ENCODE assay signal across 9 cellular contexts in the genomic region with DNA sequence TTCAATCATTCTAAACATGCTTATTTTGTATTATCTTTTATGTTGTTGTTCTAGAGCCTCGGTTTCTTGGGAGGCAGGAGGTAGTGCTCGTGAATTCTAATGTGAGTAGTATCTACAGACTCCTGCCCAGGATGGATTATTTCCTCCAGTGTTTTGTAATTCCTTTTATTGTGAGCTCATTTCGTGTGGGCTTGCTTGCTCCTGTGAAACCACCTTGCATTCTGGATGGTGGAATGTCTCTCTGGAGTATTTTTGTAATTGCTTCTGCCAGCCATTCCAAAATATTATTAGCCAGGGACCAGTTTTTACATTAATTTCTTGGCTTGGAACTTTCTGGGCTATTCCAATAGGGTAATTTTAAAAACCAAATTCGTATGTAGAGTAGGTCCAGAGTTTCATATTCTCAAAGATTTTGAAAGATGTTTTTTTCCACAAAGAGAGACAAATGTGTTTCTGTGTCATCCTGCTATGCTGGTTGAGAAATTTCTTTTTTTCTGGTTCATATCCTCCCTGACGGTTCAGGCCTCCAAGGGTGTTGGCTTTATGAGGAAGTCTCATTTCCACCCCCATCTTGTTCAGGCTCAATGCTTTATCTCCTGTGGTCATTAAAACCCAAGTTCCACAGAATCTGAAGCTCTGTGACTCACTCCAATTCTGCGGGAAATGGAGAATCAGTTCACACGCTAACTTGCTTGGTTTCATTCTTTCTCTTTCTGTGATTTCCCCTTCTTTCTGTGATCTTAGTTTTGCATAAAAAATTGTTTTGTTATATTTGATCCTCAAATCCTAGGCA. TPM values are rescaled to one million over a fixed set of nuclear protein-coding genes. Genes with fewer than 3 reads are reported as not detected.
DNase-seq lines count a peak whose midpoint lies in the region; ATAC-seq and TF ChIP-seq lines count a peak whose summit lies in the region.
"Had no signal": no experiment of that assay in that cellular context is flagged by ENCODE, and none has a peak within 500 bp of the region (broad histone marks: within the 10 kb centered on the region; RNA-seq: fewer than 3 reads in every experiment).

No MANE protein-coding gene starts in this region.

- no peak for TF ChIP-seq CTCF in AG09309 (IDR thresholded peaks at IDR 0.05; ENCODE audit: control insufficient read depth, insufficient read depth, low read depth, low read length, missing control alignments)

- H3K9me3 ChIP-seq in naive thymus-derived CD4-positive, alpha-beta T cell (ENCODE audit: control insufficient read depth in 2 of 3, low read length in 3 of 3): no peaks in the 10 kb centered on the region

- no peaks in the 10 kb centered on the region for H3K36me3 ChIP-seq in naive thymus-derived CD4-positive, alpha-beta T cell (ENCODE audit: control insufficient read depth in 2 of 3, insufficient read depth in 3 of 3, low read length in 3 of 3)

- H3K27me3 Mint-ChIP-seq in naive thymus-derived CD4-positive, alpha-beta T cell: peaks cover 0 to 7% (median 0%) of the 10 kb centered on the region in 5 donors

- peak overlapping the region in 1 of 10 donors; percentile 56 for H3K4me3 Mint-ChIP-seq in naive thymus-derived CD4-positive, alpha-beta T cell

- intact Hi-C loops in naive thymus-derived CD4-positive, alpha-beta T cell (cut with micrococcal nuclease): no loop called here

- H3K9me3 Mint-ChIP-seq in naive thymus-derived CD4-positive, alpha-beta T cell: no peaks in the 10 kb centered on the region

- H3K27me3 ChIP-seq in naive thymus-derived CD4-positive, alpha-beta T cell (ENCODE audit: control insufficient read depth in 2 of 2, insufficient read depth in 2 of 2, low read length in 2 of 2): no peaks in the 10 kb centered on the region

- POLR2A ChIA-PET in naive thymus-derived CD4-positive, alpha-beta T cell (lab: Charles Lee): no interaction called here

- peak; percentile 56 for ATAC-seq in HG03432 (IDR thresholded peaks at IDR 0.05; ENCODE audit: unreplicated experiment)
- ATAC-seq in naive thymus-derived CD4-positive, alpha-beta T cell: peak; percentile 55

- CTCF ChIA-PET in naive thymus-derived CD4-positive, alpha-beta T cell (lab: Charles Lee): no interaction called here

- no peaks in the 10 kb centered on the region for H3K4me1 ChIP-seq in naive thymus-derived CD4-positive, alpha-beta T cell (ENCODE audit: control insufficient read depth in 2 of 2, insufficient read depth in 2 of 2, low read length in 2 of 2)

- peak overlapping the region in 1 of 9 donors; percentile 70 for H3K27ac Mint-ChIP-seq in naive thymus-derived CD4-positive, alpha-beta T cell

- peaks cover 0 to 15% (median 0%) of the 10 kb centered on the region in 7 donors for H3K4me1 Mint-ChIP-seq in naive thymus-derived CD4-positive, alpha-beta T cell

- no peak overlapping the region for H3K27ac ChIP-seq in naive thymus-derived CD4-positive, alpha-beta T cell (ENCODE audit: low read depth, low read length)
- H3K27ac ChIP-seq: VCaP had no signal

- peaks cover 0 to 29% (median 9%) of the 10 kb centered on the region in 5 donors for H3K36me3 Mint-ChIP-seq in naive thymus-derived CD4-positive, alpha-beta T cell

- H3K4me3 ChIP-seq in AG09309 (ENCODE audit: control insufficient read depth, low read depth, low read length): no peak overlapping the region
- no peak overlapping the region for H3K4me3 ChIP-seq in naive thymus-derived CD4-positive, alpha-beta T cell (ENCODE audit: low read length)

- DNase-seq in AG09309 (ENCODE audit: low read depth) (peak; percentile 97), astrocyte of the hippocampus (ENCODE audit: low read depth, low spot score) (peak; percentile 87), NCI-H524 (lab: John Stamatoyannopoulos, UW) (no peak), nucleus accumbens (lab: John Stamatoyannopoulos, UW) (no peak), D341Med (ENCODE audit: low spot score) (no peak), COLO668 (lab: John Stamatoyannopoulos, UW; ENCODE audit: unreplicated experiment) (no peak)
- peak in 1 of 9 donors; percentile 29 for DNase-seq in naive thymus-derived CD4-positive, alpha-beta T cell

RNA-seq across cellular contexts. Expression of gene CALD1, which starts 41.7 kb away (rescaled TPM):
- 1 to 10 TPM in 1 of 5 experiments, under 1 TPM in 4; 0.27 to 2.0 (median 0.39) TPM for total RNA-seq in naive thymus-derived CD4-positive, alpha-beta T cell
- under 1 TPM in 1 of 2 donors, not detected in 1; 0.32 TPM for polyA plus RNA-seq in naive thymus-derived CD4-positive, alpha-beta T cell

Comparison
In these comparisons a context has a peak if more than half of its experiments do, and no peak if none do; other contexts are left out.
1. DNase-seq: peak in AG09309 (single experiment) and astrocyte of the hippocampus (single experiment); none in NCI-H524 (0 of 2), nucleus accumbens (0 of 56), D341Med (single experiment) and COLO668 (single experiment).